ENCODE assay signal across 36 cellular contexts in genomic region chr4:4881432-4881831, GRCh38. TPM values are rescaled to one million over a fixed set of nuclear protein-coding genes. Genes with fewer than 3 reads are reported as not detected.
"Had no signal": no experiment of that assay in that cellular context is flagged by ENCODE, and none has a peak within 500 bp of the region (broad histone marks: within the 10 kb centered on the region; RNA-seq: fewer than 3 reads in every experiment).

No MANE protein-coding gene starts in this region.

- H3K4me1 Mint-ChIP-seq: activated B cell treated with CpG ODN at 0.5 μM for 24 hours; activated naive CD8-positive, alpha-beta T cell treated with anti-CD3 and anti-CD28 coated beads for 36 hours; T-cell had no signal

- H3K27me3 ChIP-seq: body of pancreas, MG63, Peyer's patch, SJSA1 had no signal

- H3K4me1 ChIP-seq: body of pancreas, breast epithelium, Peyer's patch, SJSA1 had no signal

- DNase-seq: activated B cell treated with CpG ODN at 0.5 μM for 24 hours; activated CD4-positive, alpha-beta memory T cell treated with anti-CD3 and anti-CD28 coated beads for 36 hours; activated CD4-positive, alpha-beta T cell treated with anti-CD3 and anti-CD28 coated beads for 4 hours; activated CD4-positive, alpha-beta T cell treated with anti-CD3 and anti-CD28 coated beads, Interleukin-2, amount 50 U/mL, for 1 hour; activated CD4-positive, CD25-positive, alpha-beta regulatory T cell treated with anti-CD3 and anti-CD28 coated beads, Interleukin-2, amount 50 U/mL, for 72 hours; activated CD8-positive, alpha-beta memory T cell treated with anti-CD3 and anti-CD28 coated beads, Interleukin-2, amount 50 U/mL, for 4 hours; activated naive CD4-positive, alpha-beta T cell treated with anti-CD3 and anti-CD28 coated beads, Interleukin-2, amount 50 U/mL, for 16 hours; activated naive CD8-positive, alpha-beta T cell treated with anti-CD3 and anti-CD28 coated beads for 36 hours; activated T-cell treated with anti-CD3 and anti-CD28 coated beads for 4 hours; activated T-cell treated with anti-CD3 and anti-CD28 coated beads, Interleukin-2, amount 50 U/mL, for 4 hours; body of pancreas; caudate nucleus; cerebellar nuclear complex; Kasumi-1; MG63; NCI-H1048; NCI-H1105 treated with DMSO at 0.1 percent for 48 hours; NCI-H1436; NCI-H1694; NCI-H1930; NCI-H2081 treated with DMSO at 0.1 percent for 48 hours; NCI-H226; NCI-H524 treated with DMSO at 0.1 percent for 48 hours; NK-92 treated with Interleukin-12 subunit alpha and Interleukin-12 subunit beta, amount 100 ng/mL, for 24 hours; PC-3; Peyer's patch; RPMI8226; SHP77 treated with DMSO at 0.1 percent for 48 hours; T-cell; T-helper 2 cell; T-helper 9 cell had no signal

- ATAC-seq: activated T-cell treated with anti-CD3 and anti-CD28 coated beads, Interleukin-2, amount 50 U/mL, for 4 hours; body of pancreas; PC-3; SK-N-SH treated with all-trans-retinoic acid at 6 μM for 48 hours; T-cell had no signal

- H3K36me3 ChIP-seq: breast epithelium, MG63, Peyer's patch, SJSA1 had no signal

- H3K4me3 ChIP-seq: body of pancreas, breast epithelium, MG63, Peyer's patch, SJSA1 had no signal

- H3K9me3 ChIP-seq: body of pancreas, breast epithelium, MG63, Peyer's patch, SJSA1 had no signal

- H3K4me3 Mint-ChIP-seq: activated B cell treated with CpG ODN at 0.5 μM for 24 hours; activated CD4-positive, alpha-beta memory T cell treated with anti-CD3 and anti-CD28 coated beads for 36 hours; activated naive CD8-positive, alpha-beta T cell treated with anti-CD3 and anti-CD28 coated beads for 36 hours; activated T-cell treated with anti-CD3 and anti-CD28 coated beads, Interleukin-2, amount 50 U/mL, for 4 hours; activated T-helper 1 cell treated with anti-CD3 and anti-CD28 coated beads, Interleukin-12 subunit alpha, Interleukin-12 subunit beta, Interleukin-2, Interleukin-4 antibody, amounts not matched to agents 30 ng/mL and 10 ng/mL and 1 ng/mL, durations not matched to agents 14 hours and 24 hours and 36 hours; T-cell had no signal

- H3K27ac Mint-ChIP-seq: activated B cell treated with CpG ODN at 0.5 μM for 24 hours; activated CD4-positive, alpha-beta memory T cell treated with anti-CD3 and anti-CD28 coated beads for 36 hours; activated naive CD8-positive, alpha-beta T cell treated with anti-CD3 and anti-CD28 coated beads for 36 hours; activated T-helper 1 cell treated with anti-CD3 and anti-CD28 coated beads, Interleukin-12 subunit alpha, Interleukin-12 subunit beta, Interleukin-2, Interleukin-4 antibody, amounts not matched to agents 30 ng/mL and 10 ng/mL and 1 ng/mL, durations not matched to agents 14 hours and 24 hours and 36 hours; T-cell had no signal

- H3K36me3 Mint-ChIP-seq: activated CD4-positive, alpha-beta memory T cell treated with anti-CD3 and anti-CD28 coated beads for 36 hours; activated naive CD8-positive, alpha-beta T cell treated with anti-CD3 and anti-CD28 coated beads for 36 hours; T-cell had no signal

- H3K27ac ChIP-seq: body of pancreas, breast epithelium, Peyer's patch, SJSA1, VCaP had no signal

- H3K9me3 Mint-ChIP-seq: activated B cell treated with CpG ODN at 0.5 μM for 24 hours; activated CD4-positive, alpha-beta memory T cell treated with anti-CD3 and anti-CD28 coated beads for 36 hours; activated naive CD8-positive, alpha-beta T cell treated with anti-CD3 and anti-CD28 coated beads for 36 hours; activated T-cell treated with anti-CD3 and anti-CD28 coated beads, Interleukin-2, amount 50 U/mL, for 4 hours; activated T-helper 1 cell treated with anti-CD3 and anti-CD28 coated beads, Interleukin-12 subunit alpha, Interleukin-12 subunit beta, Interleukin-2, Interleukin-4 antibody, amounts not matched to agents 30 ng/mL and 10 ng/mL and 1 ng/mL, durations not matched to agents 14 hours and 24 hours and 36 hours; T-cell had no signal

RNA-seq across cellular contexts. Expression of gene MSX1, which starts 22.0 kb away (rescaled TPM):
- total RNA-seq: activated B cell treated with CpG ODN at 0.5 μM for 24 hours; activated T-helper 1 cell treated with anti-CD3 and anti-CD28 coated beads, Interleukin-12 subunit alpha, Interleukin-12 subunit beta, Interleukin-2, Interleukin-4 antibody, amounts not matched to agents 30 ng/mL and 10 ng/mL and 1 ng/mL, durations not matched to agents 14 hours and 24 hours and 36 hours; Peyer's patch; T-cell had no signal
